ENCODE assay signal across 14 cellular contexts in the genomic region with DNA sequence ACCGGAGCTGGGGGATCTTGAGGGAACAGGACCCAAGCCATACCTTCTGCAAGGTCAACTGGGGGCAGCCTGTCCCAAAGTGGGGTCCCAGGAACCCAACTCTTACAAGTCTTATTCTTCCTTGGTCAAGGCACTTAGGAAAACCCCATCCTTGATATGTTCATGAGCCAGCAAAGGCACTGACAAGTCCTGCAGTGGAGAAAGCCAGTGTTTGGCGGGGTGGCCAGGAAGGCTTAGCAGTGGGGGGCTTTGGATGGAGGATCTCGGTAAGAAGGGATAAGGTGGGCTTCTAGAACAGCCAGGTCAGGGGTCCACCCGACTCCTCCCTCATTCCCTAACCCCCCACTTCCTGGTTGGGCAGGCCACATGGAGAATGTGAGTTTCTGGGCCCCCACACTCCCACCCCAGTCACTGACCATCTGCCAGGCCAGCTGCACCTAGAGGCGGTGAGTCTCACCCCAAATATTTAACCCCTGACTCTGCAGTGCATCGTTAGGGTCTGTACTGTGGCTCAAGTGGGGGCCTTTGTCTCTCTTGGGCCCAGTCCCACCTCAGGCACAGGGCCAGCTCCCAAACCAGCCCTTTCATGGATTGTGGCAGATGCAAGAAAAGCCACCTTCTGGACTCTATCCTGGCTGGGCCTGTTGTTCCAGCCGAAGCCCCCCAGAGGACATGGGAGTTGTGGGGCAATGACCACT. TPM values are rescaled to one million over a fixed set of nuclear protein-coding genes. Genes with fewer than 3 reads are reported as not detected.
"Had no signal": no experiment of that assay in that cellular context is flagged by ENCODE, and none has a peak within 500 bp of the region (broad histone marks: within the 10 kb centered on the region; RNA-seq: fewer than 3 reads in every experiment).

No MANE protein-coding gene starts in this region.

- H3K9me3 ChIP-seq: gastrocnemius medialis, heart right ventricle, left lung, stomach, uterus had no signal

- H3K9me3 Mint-ChIP-seq: activated naive CD8-positive, alpha-beta T cell treated with anti-CD3 and anti-CD28 coated beads, Interleukin-2, amount 10 ng/mL, durations not matched to agents 7 days and 5 days had no signal

- H3K4me1 ChIP-seq: gastrocnemius medialis, left lung, parathyroid adenoma, uterus had no signal

- H3K4me3 Mint-ChIP-seq: activated naive CD8-positive, alpha-beta T cell treated with anti-CD3 and anti-CD28 coated beads, Interleukin-2, amount 10 ng/mL, durations not matched to agents 7 days and 5 days had no signal

- H2AFZ ChIP-seq: parathyroid adenoma had no signal

- H3K9ac ChIP-seq: parathyroid adenoma had no signal

- H3K27ac Mint-ChIP-seq: activated naive CD8-positive, alpha-beta T cell treated with anti-CD3 and anti-CD28 coated beads, Interleukin-2, amount 10 ng/mL, durations not matched to agents 7 days and 5 days had no signal

- H3K36me3 Mint-ChIP-seq: activated naive CD8-positive, alpha-beta T cell treated with anti-CD3 and anti-CD28 coated beads, Interleukin-2, amount 10 ng/mL, durations not matched to agents 7 days and 5 days had no signal

- H3K27me3 Mint-ChIP-seq: activated naive CD8-positive, alpha-beta T cell treated with anti-CD3 and anti-CD28 coated beads, Interleukin-2, amount 10 ng/mL, durations not matched to agents 7 days and 5 days had no signal

- H3K27me3 ChIP-seq: gastrocnemius medialis, heart right ventricle, left lung, stomach, uterus had no signal

- H3K4me3 ChIP-seq: gastrocnemius medialis, heart right ventricle, left lung, skin epidermis, stomach, uterus had no signal

- H3K27ac ChIP-seq: gastrocnemius medialis, heart right ventricle, left lung, parathyroid adenoma, stomach, uterus had no signal

- DNase-seq: activated CD4-positive, alpha-beta T cell treated with anti-CD3 and anti-CD28 coated beads, Interleukin-2, amount 50 U/mL, for 4 hours; activated gamma-delta T cell treated with Interleukin-2 at 50 U/mL for 16 hours; activated naive CD8-positive, alpha-beta T cell treated with anti-CD3 and anti-CD28 coated beads, Interleukin-2, amount 10 ng/mL, durations not matched to agents 7 days and 5 days; activated T-cell treated with anti-CD3 and anti-CD28 coated beads, Interleukin-2, amount 50 U/mL, for 48 hours; anterior cingulate cortex; gastrocnemius medialis; heart right ventricle; mesendoderm; stimulated activated CD4-positive, alpha-beta T cell treated with anti-CD3 and anti-CD28 coated beads, Interleukin-4, amount 100 ng/mL, for 4 hours; stomach; uterus had no signal

- H3K36me3 ChIP-seq: gastrocnemius medialis, heart right ventricle, left lung, stomach, uterus had no signal

RNA-seq across cellular contexts. Expression of a gene that starts 22.3 kb away (rescaled TPM):
- total RNA-seq: activated naive CD8-positive, alpha-beta T cell treated with anti-CD3 and anti-CD28 coated beads, Interleukin-2, amount 10 ng/mL, durations not matched to agents 7 days and 5 days had no signal
